ENCODE assay signal across 8 cellular contexts in the genomic region with DNA sequence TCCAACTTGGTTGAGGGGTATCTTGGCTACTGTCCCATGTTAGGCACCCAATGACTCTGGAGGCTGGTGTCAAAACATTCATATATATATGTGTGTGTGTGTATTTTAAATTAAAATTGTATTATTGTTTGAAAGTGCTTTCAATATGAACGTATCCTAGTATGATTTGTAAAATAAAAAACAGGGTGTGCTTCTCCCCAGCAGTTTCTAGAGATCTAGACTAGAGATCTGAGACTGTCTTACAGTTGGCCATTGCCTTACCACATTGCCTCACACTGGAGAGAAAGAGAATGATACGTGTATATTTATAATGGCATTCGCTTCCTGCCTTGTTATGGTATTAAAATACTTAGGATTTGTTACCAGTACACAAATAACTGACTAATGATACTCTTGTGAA. TPM values are rescaled to one million over a fixed set of nuclear protein-coding genes. Genes with fewer than 3 reads are reported as not detected.
DNase-seq lines count a peak whose midpoint lies in the region; ATAC-seq and TF ChIP-seq lines count a peak whose summit lies in the region.

No MANE protein-coding gene starts in this region.

- TF ChIP-seq CTCF in DND-41 (IDR thresholded peaks at IDR 0.05; ENCODE audit: borderline replicate concordance, extremely low read depth, low read length, poor library complexity, severe bottlenecking) (peak; percentile 55), endothelial cell (IDR thresholded peaks at IDR 0.05; ENCODE audit: unreplicated experiment) (no peak)

- H3K79me2 ChIP-seq in DND-41 (ENCODE audit: insufficient read depth, low read length), result no peaks in the 10 kb centered on the region

- CTCF ChIA-PET in T-cell (lab: Charles Lee), result no interaction called here

- peaks cover 22% of the 10 kb centered on the region for H3K27me3 ChIP-seq in DND-41 (ENCODE audit: insufficient read depth, low read length, poor library complexity)

- H3K4me3 Mint-ChIP-seq in T-cell, result peak overlapping the region; percentile 87 to 97 (median 87)
- peak overlapping the region; percentile 94 for H3K4me3 Mint-ChIP-seq in endothelial cell (ENCODE audit: unreplicated experiment)

- peaks cover 33% of the 10 kb centered on the region for H3K4me1 ChIP-seq in DND-41 (ENCODE audit: insufficient read depth, low read length)

- H3K4me2 ChIP-seq in DND-41 (ENCODE audit: insufficient read depth, low read length), result peak overlapping the region; percentile 90

- H3K9me3 Mint-ChIP-seq in T-cell, result no peaks in the 10 kb centered on the region
- H3K9me3 Mint-ChIP-seq in endothelial cell (ENCODE audit: unreplicated experiment), result no peaks in the 10 kb centered on the region

- H3K27me3 Mint-ChIP-seq in T-cell, result no peaks in the 10 kb centered on the region
- peaks cover 2% of the 10 kb centered on the region for H3K27me3 Mint-ChIP-seq in endothelial cell (ENCODE audit: unreplicated experiment)

- POLR2A ChIA-PET in T-cell (lab: Charles Lee), result interaction anchor here in 1 of 2 donors (0.6 to 1.0 kb wide), 2 partner anchors 11 to 442 kb away, joined by 4 to 7 read pairs; no protein-coding TSS in a partner anchor

- no peaks in the 10 kb centered on the region for H4K20me1 ChIP-seq in DND-41 (ENCODE audit: insufficient read depth, low read length)

- H3K4me3 ChIP-seq in DND-41 (ENCODE audit: low read depth in 1 of 2, low read length in 2 of 2), result peak overlapping the region in 1 of 2 experiments; percentile 81; a peak in 2 of 4 replicates

- H3K9me3 ChIP-seq in DND-41 (ENCODE audit: insufficient read depth, low read length, severe bottlenecking), result no peaks in the 10 kb centered on the region

- DNase-seq in DND-41, result peak; percentile 21
- peak in 3 of 34 experiments; percentile 7 to 26 (median 21) for DNase-seq in T-cell
- no peak for DNase-seq in endothelial cell (ENCODE audit: low spot score)
- DNase-seq in mucosa of gallbladder (ENCODE audit: low spot score), result peak; percentile 36
- no peak for DNase-seq in NCI-H774 (lab: John Stamatoyannopoulos, UW)

- peak overlapping the region; percentile 82 for H3K9ac ChIP-seq in DND-41 (ENCODE audit: low read depth, low read length)

- ATAC-seq in DND-41 (ENCODE audit: insufficient read depth, low read depth), result peak; percentile 71
- peak; percentile 53 to 68 (median 54) for ATAC-seq in T-cell (replicated peaks in 1 of 4)
- no peak for ATAC-seq in HG03520 (IDR thresholded peaks at IDR 0.05; ENCODE audit: unreplicated experiment)
- ATAC-seq in GM21723 (IDR thresholded peaks at IDR 0.05; ENCODE audit: unreplicated experiment), result no peak

- H3K27ac Mint-ChIP-seq in T-cell, result peak overlapping the region; percentile 91 to 98
- H3K27ac Mint-ChIP-seq in endothelial cell (ENCODE audit: unreplicated experiment), result peak overlapping the region; percentile 72

- H3K36me3 Mint-ChIP-seq in T-cell (peaks cover 6% of the 10 kb centered on the region), endothelial cell (ENCODE audit: low read depth, unreplicated experiment) (peaks cover 4% of the 10 kb centered on the region)

- no peak overlapping the region for H3K27ac ChIP-seq in DND-41 (ENCODE audit: low read length)

- no peak overlapping the region for H2AFZ ChIP-seq in DND-41 (ENCODE audit: low read depth, low read length)

- peaks cover 57 to 59% (median 58%) of the 10 kb centered on the region in 3 donors for H3K4me1 Mint-ChIP-seq in T-cell
- peaks cover 31% of the 10 kb centered on the region for H3K4me1 Mint-ChIP-seq in endothelial cell (ENCODE audit: unreplicated experiment)

- TF ChIP-seq RAD21 in Ishikawa (IDR thresholded peaks at IDR 0.05; ENCODE audit: low read depth), result peak; percentile 46

- no peak for TF ChIP-seq EP300 in Ishikawa (IDR thresholded peaks at IDR 0.05; ENCODE audit: borderline replicate concordance)

- no peaks in the 10 kb centered on the region for H3K36me3 ChIP-seq in DND-41 (ENCODE audit: insufficient read depth, low read length)

TF ChIP-seq in Ishikawa, 13 proteins besides CTCF, POLR2A, EP300 and RAD21:
- TF ChIP-seq TAF1 (IDR thresholded peaks at IDR 0.05; ENCODE audit: low read depth), result no peak
- TF ChIP-seq TEAD4 (IDR thresholded peaks at IDR 0.05), result no peak
- no peak for TF ChIP-seq CEBPB (IDR thresholded peaks at IDR 0.05)
- TF ChIP-seq ZBTB7A (IDR thresholded peaks at IDR 0.05; ENCODE audit: low read depth), result no peak
- TF ChIP-seq, protein P1, sequence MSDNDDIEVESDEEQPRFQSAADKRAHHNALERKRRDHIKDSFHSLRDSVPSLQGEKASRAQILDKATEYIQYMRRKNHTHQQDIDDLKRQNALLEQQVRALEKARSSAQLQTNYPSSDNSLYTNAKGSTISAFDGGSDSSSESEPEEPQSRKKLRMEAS (IDR thresholded peaks at IDR 0.05), result no peak

RNA-seq across cellular contexts. Expression of a gene that starts 1.2 kb away (rescaled TPM):
- 10 to 100 TPM; 20.2 to 36.4 (median 23.7) TPM for total RNA-seq in T-cell
- 24.6 TPM for total RNA-seq in endothelial cell (ENCODE audit: unreplicated experiment)
- total RNA-seq in mucosa of gallbladder, result 65.9 TPM

RNA-seq across cellular contexts. Expression of a gene that starts 55.6 kb away (rescaled TPM):
- 100 to 1,000 TPM; 147 to 197 (median 156) TPM for total RNA-seq in T-cell
- total RNA-seq in endothelial cell (ENCODE audit: unreplicated experiment), result 184 TPM
- 126 TPM for total RNA-seq in mucosa of gallbladder

Comparison
In these comparisons a context has a peak if more than half of its experiments do, and no peak if none do; other contexts are left out.
1. ATAC-seq: peak in DND-41 (single experiment) and T-cell (4 of 4); none in HG03520 (single experiment) and GM21723 (single experiment).
2. DNase-seq: peak in DND-41 (single experiment) and mucosa of gallbladder (single experiment); none in endothelial cell (single experiment) and NCI-H774 (single experiment).